Comparison of ENCODE assay signal across 28 cellular contexts in genomic region chr5:100788417-100788816, GRCh38.
DNase-seq lines count a peak whose midpoint lies in the region; ATAC-seq, FAIRE-seq and TF ChIP-seq lines count a peak whose summit lies in the region.
"Had no signal": no experiment of that assay in that cellular context is flagged by ENCODE, and none has a peak within 500 bp of the region (broad histone marks: within the 10 kb centered on the region; RNA-seq: fewer than 3 reads in every experiment).

No MANE protein-coding gene starts in this region.

- H3K36me3 ChIP-seq in OCI-LY7 (ENCODE audit: insufficient read depth, low read length) (peaks cover 11% of the 10 kb centered on the region; the same call in 1 of the 2 replicates), suprapubic skin (no peaks in the 10 kb centered on the region)
- H3K36me3 ChIP-seq: BE2C, right lobe of liver had no signal

- H3K4me1 Mint-ChIP-seq in MCF 10A (ENCODE audit: insufficient read depth, unreplicated experiment) = no peaks in the 10 kb centered on the region
- H3K4me1 Mint-ChIP-seq: activated T-helper 17 cell treated with anti-CD3 and anti-CD28 coated beads, Interleukin-2, amount 50 U/mL, for 72 hours had no signal

- WGBS in suprapubic skin = 82% methylated on average over 2 of the region's 2 CpGs

- H4K20me1 ChIP-seq in OCI-LY7 (ENCODE audit: insufficient read depth, low read length) = no peaks in the 10 kb centered on the region

- H3K4me1 ChIP-seq in OCI-LY7 (ENCODE audit: insufficient read depth, low read length, poor library complexity, severe bottlenecking) (peaks cover 54% of the 10 kb centered on the region), suprapubic skin (no peaks in the 10 kb centered on the region)
- H3K4me1 ChIP-seq: right lobe of liver had no signal

- H3K4me3 Mint-ChIP-seq in MCF 10A (ENCODE audit: unreplicated experiment) = no peak overlapping the region
- H3K4me3 Mint-ChIP-seq: activated CD4-positive, alpha-beta memory T cell treated with anti-CD3 and anti-CD28 coated beads for 36 hours; activated T-helper 17 cell treated with anti-CD3 and anti-CD28 coated beads, Interleukin-2, amount 50 U/mL, for 72 hours; memory B cell; T-helper 1 cell treated with Interleukin-12 subunit alpha and Interleukin-12 subunit beta and Interleukin-4 antibody, amounts not matched to agents 30 μg/mL and 1 μg/mL, for 36 hours had no signal

- no peak for TF ChIP-seq EP300 in suprapubic skin (IDR thresholded peaks at IDR 0.05)

- TF ChIP-seq CTCF in OCI-LY7 (conservative IDR thresholded peaks at IDR 0.05; ENCODE audit: low read length) = no peak
- no peak for TF ChIP-seq CTCF in suprapubic skin (IDR thresholded peaks at IDR 0.05)
- no peak for TF ChIP-seq CTCF in MCF 10A (IDR thresholded peaks at IDR 0.05; ENCODE audit: unreplicated experiment)

- intact Hi-C loops in OCI-LY7 (cut with micrococcal nuclease; ENCODE audit: unreplicated experiment) = no loop called here
- intact Hi-C loops in MCF 10A (cut with micrococcal nuclease) = no loop called here

- no peaks in the 10 kb centered on the region for H3K9me2 ChIP-seq in OCI-LY7 (ENCODE audit: insufficient read depth, low read length)

- peak overlapping the region; percentile 55 for H3K4me2 ChIP-seq in OCI-LY7 (ENCODE audit: low read length)

- H3K36me3 Mint-ChIP-seq in MCF 10A (ENCODE audit: insufficient read depth, unreplicated experiment) = no peaks in the 10 kb centered on the region
- H3K36me3 Mint-ChIP-seq: activated CD4-positive, alpha-beta memory T cell treated with anti-CD3 and anti-CD28 coated beads for 36 hours had no signal

- H3K9me3 ChIP-seq in OCI-LY7 (ENCODE audit: low read length) = peaks cover 19% of the 10 kb centered on the region; the same call in 1 of the 2 replicates
- H3K9me3 ChIP-seq in suprapubic skin = no peaks in the 10 kb centered on the region
- H3K9me3 ChIP-seq: BE2C, right lobe of liver had no signal

- H3K27ac ChIP-seq in OCI-LY7 (ENCODE audit: low read depth, low read length, poor library complexity, severe bottlenecking) = peak overlapping the region; percentile 87
- no peak overlapping the region for H3K27ac ChIP-seq in suprapubic skin
- H3K27ac ChIP-seq: right lobe of liver, SK-N-MC had no signal

- H3K27ac Mint-ChIP-seq in MCF 10A (ENCODE audit: low read depth, unreplicated experiment) = no peak overlapping the region
- H3K27ac Mint-ChIP-seq: activated CD4-positive, alpha-beta memory T cell treated with anti-CD3 and anti-CD28 coated beads for 36 hours; activated naive CD4-positive, alpha-beta T cell treated with anti-CD3 and anti-CD28 coated beads, Interleukin-2, amount 50 U/mL, for 72 hours; activated T-helper 17 cell treated with anti-CD3 and anti-CD28 coated beads, Interleukin-2, amount 50 U/mL, for 72 hours; memory B cell; T-helper 1 cell treated with Interleukin-12 subunit alpha and Interleukin-12 subunit beta and Interleukin-4 antibody, amounts not matched to agents 30 μg/mL and 1 μg/mL, for 36 hours had no signal

- H2AFZ ChIP-seq in OCI-LY7 (ENCODE audit: low read length) = peak overlapping the region; percentile 74; the same call in 1 of the 2 replicates

- no peaks in the 10 kb centered on the region for H3K27me3 Mint-ChIP-seq in MCF 10A (ENCODE audit: insufficient read depth, unreplicated experiment)
- H3K27me3 Mint-ChIP-seq: activated CD4-positive, alpha-beta memory T cell treated with anti-CD3 and anti-CD28 coated beads for 36 hours; activated T-helper 17 cell treated with anti-CD3 and anti-CD28 coated beads, Interleukin-2, amount 50 U/mL, for 72 hours; memory B cell had no signal

- peak; percentile 60 for FAIRE-seq in GM12892 (lab: Jason Lieb, UNC)
- FAIRE-seq: bronchial epithelial cell, G401.6, H54 had no signal

- no peaks in the 10 kb centered on the region for H3K79me2 ChIP-seq in OCI-LY7 (ENCODE audit: insufficient read depth, low read depth, low read length)

- BruUV-seq in OCI-LY7 (replicated peaks; lab: Mats Ljungman, UMichigan) (no TSS peak), MCF 10A (replicated peaks; lab: Mats Ljungman, UMichigan) (no TSS peak)

- ATAC-seq in GM19324 (IDR thresholded peaks at IDR 0.05; ENCODE audit: low FRiP score, unreplicated experiment) (peak; percentile 40), HG03066 (IDR thresholded peaks at IDR 0.05; ENCODE audit: low read depth, unreplicated experiment) (peak; percentile 39)
- ATAC-seq: activated CD4-positive, CD25-positive, alpha-beta regulatory T cell treated with anti-CD3 and anti-CD28 coated beads, Interleukin-2, amount 50 U/mL, for 24 hours; activated naive CD4-positive, alpha-beta T cell treated with anti-CD3 and anti-CD28 coated beads, Interleukin-2, amount 50 U/mL, for 72 hours; activated T-helper 17 cell treated with anti-CD3 and anti-CD28 coated beads, Interleukin-2, amount 50 U/mL, for 72 hours; left lobe of liver; right lobe of liver had no signal

- H3K4me3 ChIP-seq in OCI-LY7 (ENCODE audit: low read depth, low read length, poor library complexity, severe bottlenecking) (peak overlapping the region; percentile 10), suprapubic skin (no peak overlapping the region)
- H3K4me3 ChIP-seq: right lobe of liver, SK-N-MC had no signal

- no peaks in the 10 kb centered on the region for H3K27me3 ChIP-seq in suprapubic skin
- H3K27me3 ChIP-seq: BE2C, right lobe of liver had no signal

- H3K9me3 Mint-ChIP-seq in MCF 10A (ENCODE audit: unreplicated experiment) = peaks cover 7% of the 10 kb centered on the region

- no peak for DNase-seq in GM12892 (ENCODE audit: insufficient read length)
- no peak for DNase-seq in OCI-LY7 (ENCODE audit: low spot score)
- no peak for DNase-seq in AG08396 (ENCODE audit: low spot score)
- no peak for DNase-seq in suprapubic skin (ENCODE audit: low spot score in 2 of 2)
- DNase-seq in NCI-H526 (lab: John Stamatoyannopoulos, UW) = no peak
- no peak for DNase-seq in MCF 10A (ENCODE audit: unreplicated experiment)
- DNase-seq: activated CD4-positive, alpha-beta memory T cell treated with anti-CD3 and anti-CD28 coated beads for 36 hours; activated CD8-positive, alpha-beta memory T cell treated with anti-CD3 and anti-CD28 coated beads, Interleukin-2, amount 50 U/mL, for 48 hours; BE2C; hippocampal formation; NCI-H187; NCI-H2171 treated with DMSO at 0.1 percent for 48 hours; posterior cingulate gyrus; right lobe of liver; stimulated activated CD4-positive, alpha-beta T cell treated with anti-CD3 and anti-CD28 coated beads, Interleukin-12 subunit alpha, Interleukin-12 subunit beta, amount 100 ng/mL, for 4 hours; stimulated activated CD4-positive, alpha-beta T cell treated with anti-CD3 and anti-CD28 coated beads, Interleukin-4, amount 100 ng/mL, for 1 hour had no signal

- POLR2A ChIA-PET in OCI-LY7 (lab: Charles Lee) (interaction anchor here (0.6 to 6.5 kb wide), 30 partner anchors 8 to 254 kb away, joined by 3 to 128 read pairs (median 6); partner anchors contain the start of genes FAM174A and ST8SIA4), MCF 10A (lab: Yijun Ruan, JAX) (no interaction called here)

- CTCF ChIA-PET in OCI-LY7 (lab: Charles Lee; ENCODE audit: unreplicated experiment) = interaction anchor here (0.8 to 1.7 kb wide), 5 partner anchors 8 to 131 kb away, joined by 3 to 8 read pairs (median 7); partner anchors contain the start of gene ST8SIA4
- CTCF ChIA-PET in MCF 10A (lab: Yijun Ruan, JAX) = interaction anchor here (0.8 to 1.2 kb wide), 4 partner anchors 8 to 15 kb away, joined by 3 to 8 read pairs (median 4); no protein-coding TSS in a partner anchor

- no peak for TF ChIP-seq POLR2A in GM12892 (IDR thresholded peaks at IDR 0.05; ENCODE audit: low read depth, low read length)
- no peak for TF ChIP-seq POLR2A in suprapubic skin (IDR thresholded peaks at IDR 0.05)
